Comparison of ENCODE assay signal across 8 cellular contexts in genomic region chr17:48022906-48023305, GRCh38. TPM values are rescaled to one million over a fixed set of nuclear protein-coding genes. Genes with fewer than 3 reads are reported as not detected.
DNase-seq lines count a peak whose midpoint lies in the region; ATAC-seq and TF ChIP-seq lines count a peak whose summit lies in the region.
"Had no signal": no experiment of that assay in that cellular context is flagged by ENCODE, and none has a peak within 500 bp of the region (broad histone marks: within the 10 kb centered on the region; RNA-seq: fewer than 3 reads in every experiment).

No MANE protein-coding gene starts in this region.

- H3K36me3 Mint-ChIP-seq in CD8-positive, alpha-beta memory T cell, result no peaks in the 10 kb centered on the region
- H3K36me3 Mint-ChIP-seq in osteocyte (ENCODE audit: unreplicated experiment), result no peaks in the 10 kb centered on the region

- H3K27ac Mint-ChIP-seq in CD8-positive, alpha-beta memory T cell, result no peak overlapping the region
- H3K27ac Mint-ChIP-seq in osteocyte (ENCODE audit: unreplicated experiment), result peak overlapping the region; percentile 83

- H3K36me3 ChIP-seq in CD8-positive, alpha-beta memory T cell (ENCODE audit: insufficient read depth, low read length), result no peaks in the 10 kb centered on the region
- H3K36me3 ChIP-seq in HUES64 (ENCODE audit: insufficient read depth, low read length) (no peaks in the 10 kb centered on the region), spleen (no peaks in the 10 kb centered on the region), gastrocnemius medialis (no peaks in the 10 kb centered on the region)

- 87% methylated on average over 5 of the region's 6 CpGs for WGBS in HUES64
- 56 to 67% (median 58%) methylated on average over 6 of the region's 6 CpGs for WGBS in spleen, 5 donors

- no peak overlapping the region for H3K27ac ChIP-seq in CD8-positive, alpha-beta memory T cell (ENCODE audit: low read depth, low read length)
- H3K27ac ChIP-seq in HUES64 (ENCODE audit: low read depth, low read length) (no peak overlapping the region), coronary artery (no peak overlapping the region), spleen (no peak overlapping the region), gastrocnemius medialis (peak overlapping the region in 2 of 4 donors; percentile 73 to 76)
- H3K27ac ChIP-seq: HL-60 had no signal

- H3K9me3 ChIP-seq in CD8-positive, alpha-beta memory T cell (ENCODE audit: low read length), result no peaks in the 10 kb centered on the region
- H3K9me3 ChIP-seq in HUES64 (ENCODE audit: insufficient read depth, low read depth, low read length) (no peaks in the 10 kb centered on the region), spleen (no peaks in the 10 kb centered on the region), gastrocnemius medialis (no peaks in the 10 kb centered on the region)

- peak overlapping the region in 4 of 7 donors; percentile 12 to 88 (median 39) for H3K4me3 Mint-ChIP-seq in CD8-positive, alpha-beta memory T cell
- no peak overlapping the region for H3K4me3 Mint-ChIP-seq in osteocyte (ENCODE audit: unreplicated experiment)

- peaks cover 15 to 16% of the 10 kb centered on the region in 2 donors for H3K27me3 Mint-ChIP-seq in CD8-positive, alpha-beta memory T cell
- peaks cover 8% of the 10 kb centered on the region for H3K27me3 Mint-ChIP-seq in osteocyte (ENCODE audit: unreplicated experiment)

- peaks cover 10% of the 10 kb centered on the region for H3K27me3 ChIP-seq in CD8-positive, alpha-beta memory T cell (ENCODE audit: insufficient read depth, low read length, poor library complexity, severe bottlenecking)
- H3K27me3 ChIP-seq in HUES64 (ENCODE audit: insufficient read depth, low read length) (peaks cover 27% of the 10 kb centered on the region), spleen (replicated peaks in 1 of 7) (peaks cover 0 to 60% (median 5%) of the 10 kb centered on the region in 7 donors), gastrocnemius medialis (no peaks in the 10 kb centered on the region)

- no peak for TF ChIP-seq CTCF in coronary artery (IDR thresholded peaks at IDR 0.05)
- TF ChIP-seq CTCF in osteocyte (IDR thresholded peaks at IDR 0.05), result no peak
- no peak for TF ChIP-seq CTCF in spleen (IDR thresholded peaks at IDR 0.05 in 8 of 11, conservative IDR thresholded peaks at IDR 0.05 in 3 of 11)
- TF ChIP-seq CTCF in gastrocnemius medialis (IDR thresholded peaks at IDR 0.05 in 4 of 5, conservative IDR thresholded peaks at IDR 0.05 in 1 of 5), result no peak

- POLR2A ChIA-PET in CD8-positive, alpha-beta memory T cell (lab: Charles Lee), result no interaction called here

- no peak overlapping the region for H3K9ac ChIP-seq in HUES64 (ENCODE audit: low read depth, low read length)

- in situ Hi-C loops in gastrocnemius medialis (cut with MboI; ENCODE audit: low sequenced_read_pairs in 4 of 4), result no loop called here

- peaks cover 24 to 39% (median 27%) of the 10 kb centered on the region in 3 donors for H3K4me1 Mint-ChIP-seq in CD8-positive, alpha-beta memory T cell
- peaks cover 37% of the 10 kb centered on the region for H3K4me1 Mint-ChIP-seq in osteocyte (ENCODE audit: unreplicated experiment)

- CTCF ChIA-PET in CD8-positive, alpha-beta memory T cell (lab: Charles Lee), result interaction anchor here (0.9 kb wide), 1 partner anchor 52 kb away, joined by 3 read pairs; the partner anchor contains the start of gene CDK5RAP3

- no peak overlapping the region for H3K4me3 ChIP-seq in CD8-positive, alpha-beta memory T cell (ENCODE audit: low read length)
- peak overlapping the region; percentile 13; the same call in 1 of the 2 replicates for H3K4me3 ChIP-seq in HUES64 (ENCODE audit: low read length)
- peak overlapping the region; percentile 78 for H3K4me3 ChIP-seq in coronary artery
- H3K4me3 ChIP-seq in spleen, result peak overlapping the region in 2 of 8 donors; percentile 56 to 70
- H3K4me3 ChIP-seq in gastrocnemius medialis, result peak overlapping the region in 2 of 4 donors; percentile 49 to 57

- no peak for DNase-seq in CD8-positive, alpha-beta memory T cell
- DNase-seq in coronary artery (ENCODE audit: low spot score) (no peak), osteocyte (ENCODE audit: extremely low spot score, unreplicated experiment) (no peak), spleen (no peak), gastrocnemius medialis (no peak)

- no peaks in the 10 kb centered on the region for H3K9me3 Mint-ChIP-seq in CD8-positive, alpha-beta memory T cell
- H3K9me3 Mint-ChIP-seq in osteocyte (ENCODE audit: unreplicated experiment), result no peaks in the 10 kb centered on the region

- H3K4me1 ChIP-seq in CD8-positive, alpha-beta memory T cell (ENCODE audit: insufficient read depth, low read length), result peaks cover 36% of the 10 kb centered on the region
- H3K4me1 ChIP-seq in HUES64 (ENCODE audit: insufficient read depth, low read length) (peaks cover 17% of the 10 kb centered on the region), spleen (peaks cover 30 to 68% (median 50%) of the 10 kb centered on the region in 6 donors), gastrocnemius medialis (peaks cover 33 to 39% of the 10 kb centered on the region in 2 donors)

- intact Hi-C loops in spleen (cut with DNase I; ENCODE audit: low total_unique reads) (no loop called here), gastrocnemius medialis (cut with DNase I; ENCODE audit: low total_unique reads) (no loop called here)

- TF ChIP-seq POLR2A in spleen (IDR thresholded peaks at IDR 0.05), result no peak
- TF ChIP-seq POLR2A in gastrocnemius medialis (IDR thresholded peaks at IDR 0.05), result no peak

- ATAC-seq in gastrocnemius medialis (no peak), esophagus mucosa (no peak)

RNA-seq across cellular contexts. Expression of gene COPZ2, which starts 14.7 kb away (rescaled TPM):
- total RNA-seq in CD8-positive, alpha-beta memory T cell, result 1 to 10 TPM; 7.6 to 8.3 TPM
- 3.3 TPM for polyA plus RNA-seq in CD8-positive, alpha-beta memory T cell
- polyA plus RNA-seq in HUES64 (2013, experiment 1 of 2), result 0.70 TPM
- polyA plus RNA-seq in HUES64 (2013, experiment 2 of 2), result 1.2 TPM
- 49.4 and 53.4 TPM in 2 replicates for total RNA-seq in osteocyte
- 10 to 100 TPM in 3 of 7 donors, 1 to 10 TPM in 4; 6.0 to 15.0 (median 9.0) TPM for total RNA-seq in spleen
- 1 to 10 TPM; 7.3 to 9.6 (median 8.5) TPM for polyA plus RNA-seq in spleen
- 10 to 100 TPM; 40.5 to 76.9 (median 52.8) TPM for total RNA-seq in gastrocnemius medialis
- total RNA-seq in esophagus mucosa, result 17.3 TPM

RNA-seq across cellular contexts. Expression of gene NFE2L1, which starts 25.3 kb away (rescaled TPM):
- total RNA-seq in CD8-positive, alpha-beta memory T cell, result 10 to 100 TPM; 94.5 to 98.4 TPM
- 13.1 TPM for polyA plus RNA-seq in CD8-positive, alpha-beta memory T cell
- polyA plus RNA-seq in HUES64 (2013, experiment 1 of 2), result 101 TPM
- 104 TPM for polyA plus RNA-seq in HUES64 (2013, experiment 2 of 2)
- total RNA-seq in osteocyte (250 and 278 TPM in 2 replicates), spleen (100 to 1,000 TPM; 111 to 242 (median 142) TPM), gastrocnemius medialis (1,000 to 10,000 TPM in 2 of 4 donors, 100 to 1,000 TPM in 2; 622 to 1,180 (median 1,000) TPM), esophagus mucosa (90.4 TPM)
- 10 to 100 TPM; 21.2 to 59.5 (median 25.7) TPM for polyA plus RNA-seq in spleen

RNA-seq across cellular contexts. Expression of gene CDK5RAP3, which starts 52.0 kb away (rescaled TPM):
- total RNA-seq in CD8-positive, alpha-beta memory T cell, result 100 to 1,000 TPM; 178 to 184 TPM
- polyA plus RNA-seq in CD8-positive, alpha-beta memory T cell, result 81.3 TPM
- polyA plus RNA-seq in HUES64 (2013, experiment 1 of 2), result 88.9 TPM
- 96.2 TPM for polyA plus RNA-seq in HUES64 (2013, experiment 2 of 2)
- total RNA-seq in osteocyte (136 and 148 TPM in 2 replicates), spleen (100 to 1,000 TPM; 216 to 380 (median 235) TPM), gastrocnemius medialis (10 to 100 TPM; 14.2 to 35.9 (median 27.8) TPM), esophagus mucosa (73.4 TPM)
- polyA plus RNA-seq in spleen, result 1,000 to 10,000 TPM in 1 of 3 donors, 100 to 1,000 TPM in 2; 328 to 1,020 (median 665) TPM
